ENCODE assay signal across 20 cellular contexts in the genomic region with DNA sequence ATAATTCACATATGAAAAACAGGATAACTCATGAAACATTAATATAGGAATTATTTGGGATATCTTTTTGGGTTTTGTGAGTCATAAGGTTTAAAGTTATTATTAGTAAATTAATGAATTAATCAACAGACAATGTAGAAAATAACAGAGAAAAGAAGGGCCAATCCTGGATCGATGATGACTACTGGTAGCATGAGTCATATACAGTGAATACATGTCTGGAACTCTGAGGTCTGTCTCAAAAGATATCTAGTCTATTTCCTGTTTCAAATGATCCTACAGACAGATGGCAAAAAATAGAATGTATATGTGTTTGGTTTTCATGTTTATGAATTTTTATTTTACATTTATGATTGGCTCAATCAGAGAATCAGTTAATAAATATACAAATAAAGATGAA.
DNase-seq lines count a peak whose midpoint lies in the region; ATAC-seq, FAIRE-seq and TF ChIP-seq lines count a peak whose summit lies in the region.
"Had no signal": no experiment of that assay in that cellular context is flagged by ENCODE, and none has a peak within 500 bp of the region (broad histone marks: within the 10 kb centered on the region; RNA-seq: fewer than 3 reads in every experiment).

No MANE protein-coding gene starts in this region.

- CTCF ChIA-PET in HCT116 (lab: Charles Lee): no interaction called here

- TF ChIP-seq POLR2A in HCT116 (IDR thresholded peaks at IDR 0.05; ENCODE audit: borderline replicate concordance, extremely low read depth, insufficient read depth, insufficient read length): no peak
- TF ChIP-seq POLR2A in ovary (IDR thresholded peaks at IDR 0.05): no peak

- no peak overlapping the region for H3K27ac Mint-ChIP-seq in activated naive CD4-positive, alpha-beta T cell treated with anti-CD3 and anti-CD28 coated beads, Interleukin-2, amount 50 U/mL, for 72 hours
- H3K27ac Mint-ChIP-seq: B cell; CD4-positive, alpha-beta memory T cell had no signal

- H3K9me2 ChIP-seq in HCT116 (ENCODE audit: insufficient read depth) (no peaks in the 10 kb centered on the region; the same call in 1 of the 2 replicates), Karpas-422 (replicated peaks; ENCODE audit: insufficient read depth, low read length) (no peaks in the 10 kb centered on the region)

- intact Hi-C loops in HCT116 (cut with micrococcal nuclease) (loop anchor here (5.0 kb wide), 1 partner anchor 82 kb away; no protein-coding TSS in a partner anchor), ovary (cut with DNase I) (no loop called here), aorta (cut with DNase I) (no loop called here)

- 82 to 87% (median 86%) methylated on average over 1 of the region's 1 CpG for WGBS in ovary, 3 donors
- 81 to 87% methylated on average over 1 of the region's 1 CpG for WGBS in aorta, 2 donors

- peaks cover 39% of the 10 kb centered on the region for H3K4me1 ChIP-seq in ACC112 (ENCODE audit: control insufficient read depth, insufficient read depth, low read length, unreplicated experiment)
- peaks cover 8 to 60% of the 10 kb centered on the region in 2 experiments for H3K4me1 ChIP-seq in HCT116 (ENCODE audit: control insufficient read depth in 1 of 2, insufficient read depth in 2 of 2, low read length in 2 of 2)
- H3K4me1 ChIP-seq in ovary (ENCODE audit: insufficient read depth): no peaks in the 10 kb centered on the region
- H3K4me1 ChIP-seq in aorta (ENCODE audit: control insufficient read depth in 1 of 2, insufficient read depth in 2 of 2, low read length in 2 of 2): no peaks in the 10 kb centered on the region
- no peaks in the 10 kb centered on the region for H3K4me1 ChIP-seq in Karpas-422 (ENCODE audit: low read length)

- TF ChIP-seq EP300 in ovary (IDR thresholded peaks at IDR 0.05): no peak

- H2AFZ ChIP-seq in ACC112 (ENCODE audit: low read length, unreplicated experiment): no peak overlapping the region
- H2AFZ ChIP-seq in HCT116 (ENCODE audit: low read depth, low read length, poor library complexity, severe bottlenecking): peak overlapping the region; percentile 59
- H2AFZ ChIP-seq in Karpas-422 (ENCODE audit: low read length): no peak overlapping the region
- H2AFZ ChIP-seq: PC-9 had no signal

- RAD21 ChIA-PET in HCT116 (lab: Charles Lee; ENCODE audit: low non-redundant PET in 1 of 2, low total read pairs in 2 of 2, uncharacterized antibody in 2 of 2, unreplicated experiment in 2 of 2): no interaction called here

- FAIRE-seq in islet of Langerhans (lab: Jason Lieb, UNC): peak; percentile 45
- FAIRE-seq: A204.1, GM12892 had no signal

- H3K4me3 ChIP-seq in ACC112 (ENCODE audit: low read depth, low read length) (no peak overlapping the region), HCT116 (replicated peaks in 1 of 2; ENCODE audit: low read depth in 1 of 2, low read length in 2 of 2) (no peak overlapping the region), brain microvascular endothelial cell (ENCODE audit: low read depth, low read length) (no peak overlapping the region), ovary (no peak overlapping the region), aorta (ENCODE audit: low read length in 2 of 2) (no peak overlapping the region), Karpas-422 (ENCODE audit: low read length) (no peak overlapping the region)
- H3K4me3 ChIP-seq: MG63, PC-9, SK-N-MC had no signal

- peaks cover 24% of the 10 kb centered on the region for H3K36me3 ChIP-seq in ACC112 (ENCODE audit: insufficient read depth, low read length)
- H3K36me3 ChIP-seq in HCT116 (ENCODE audit: control insufficient read depth in 1 of 2, insufficient read depth in 2 of 2, low read length in 2 of 2): no peaks in the 10 kb centered on the region
- peaks cover 14% of the 10 kb centered on the region for H3K36me3 ChIP-seq in brain microvascular endothelial cell (replicated peaks)
- H3K36me3 ChIP-seq in ovary: no peaks in the 10 kb centered on the region
- no peaks in the 10 kb centered on the region for H3K36me3 ChIP-seq in aorta (ENCODE audit: control insufficient read depth in 1 of 2, insufficient read depth in 2 of 2, low read length in 1 of 2)
- no peaks in the 10 kb centered on the region for H3K36me3 ChIP-seq in Karpas-422 (ENCODE audit: insufficient read depth, low read length)
- H3K36me3 ChIP-seq: MG63 had no signal

- H3K9ac ChIP-seq in HCT116 (ENCODE audit: low read length): no peak overlapping the region
- no peak overlapping the region for H3K9ac ChIP-seq in Karpas-422 (ENCODE audit: low read length)

- TF ChIP-seq CTCF in HCT116 (IDR thresholded peaks at IDR 0.05 in 2 of 3, conservative IDR thresholded peaks at IDR 0.05 in 1 of 3; ENCODE audit: borderline replicate concordance in 1 of 3, insufficient read depth in 1 of 3, low read depth in 2 of 3, low read length in 2 of 3) (no peak), brain microvascular endothelial cell (IDR thresholded peaks at IDR 0.05; ENCODE audit: low read depth, low read length, missing control alignments) (no peak), ovary (IDR thresholded peaks at IDR 0.05) (no peak)

- H3K36me3 Mint-ChIP-seq in activated naive CD4-positive, alpha-beta T cell treated with anti-CD3 and anti-CD28 coated beads, Interleukin-2, amount 50 U/mL, for 72 hours: no peaks in the 10 kb centered on the region
- H3K36me3 Mint-ChIP-seq: CD4-positive, alpha-beta memory T cell had no signal

- in situ Hi-C loops in brain microvascular endothelial cell (cut with HindIII; ENCODE audit: low pct_ligation_motif_present, low sequenced_read_pairs): no loop called here

- H3K9me3 ChIP-seq in HCT116 (ENCODE audit: control insufficient read depth in 1 of 2, insufficient read depth in 1 of 2, low read depth in 1 of 2, low read length in 2 of 2) (no peaks in the 10 kb centered on the region), ovary (no peaks in the 10 kb centered on the region), aorta (ENCODE audit: control insufficient read depth, low read length) (no peaks in the 10 kb centered on the region), Karpas-422 (ENCODE audit: low read length) (no peaks in the 10 kb centered on the region)
- H3K9me3 ChIP-seq: MG63 had no signal

- TF ChIP-seq RAD21 in HCT116 (IDR thresholded peaks at IDR 0.05; ENCODE audit: low read depth): no peak

- H3K9me3 Mint-ChIP-seq in activated naive CD4-positive, alpha-beta T cell treated with anti-CD3 and anti-CD28 coated beads, Interleukin-2, amount 50 U/mL, for 72 hours: no peaks in the 10 kb centered on the region
- H3K9me3 Mint-ChIP-seq: CD4-positive, alpha-beta memory T cell had no signal

- POLR2A ChIA-PET in HCT116 (lab: Charles Lee): no interaction called here

- H3K27ac ChIP-seq in ACC112 (ENCODE audit: low read depth, low read length) (peak overlapping the region; percentile 10), HCT116 (ENCODE audit: low read depth, low read length) (no peak overlapping the region), brain microvascular endothelial cell (peak overlapping the region; percentile 72), ovary (no peak overlapping the region), aorta (ENCODE audit: low read depth in 1 of 2, low read length in 2 of 2) (no peak overlapping the region), Karpas-422 (ENCODE audit: low read length) (no peak overlapping the region)
- H3K27ac ChIP-seq: PC-9, SK-N-MC had no signal

- ATAC-seq in HCT116: no peak
- ATAC-seq in activated naive CD4-positive, alpha-beta T cell treated with anti-CD3 and anti-CD28 coated beads, Interleukin-2, amount 50 U/mL, for 72 hours: no peak
- no peak for ATAC-seq in aorta (ENCODE audit: low FRiP score)

- H3K79me2 ChIP-seq in ACC112 (ENCODE audit: control insufficient read depth, insufficient read depth, low read length, unreplicated experiment): no peaks in the 10 kb centered on the region
- H3K79me2 ChIP-seq in HCT116 (ENCODE audit: insufficient read depth, low read length): no peaks in the 10 kb centered on the region
- no peaks in the 10 kb centered on the region for H3K79me2 ChIP-seq in Karpas-422 (ENCODE audit: low read length)

- DNase-seq in HCT116 (ENCODE audit: low read depth, low spot score): no peak
- no peak for DNase-seq in brain microvascular endothelial cell
- DNase-seq in ovary: no peak
- no peak for DNase-seq in activated naive CD4-positive, alpha-beta T cell treated with anti-CD3 and anti-CD28 coated beads, Interleukin-2, amount 50 U/mL, for 72 hours (ENCODE audit: low spot score in 2 of 2)
- DNase-seq in aorta: no peak
- DNase-seq in Karpas-422: no peak
- DNase-seq: CD4-positive, alpha-beta memory T cell; MG63; NCI-H1092; NCI-H2081 treated with DMSO at 0.1 percent for 48 hours; NCI-H510A treated with DMSO at 0.1 percent for 48 hours; NCI-H82; PC-9; Right ventricle myocardium superior had no signal

- no TSS peak for BruUV-seq in HCT116 (replicated peaks; lab: Mats Ljungman, UMichigan)

- H3K27me3 ChIP-seq in ACC112 (ENCODE audit: insufficient read depth, low read length) (no peaks in the 10 kb centered on the region), HCT116 (ENCODE audit: insufficient read depth, low read length) (no peaks in the 10 kb centered on the region), brain microvascular endothelial cell (replicated peaks) (no peaks in the 10 kb centered on the region), ovary (no peaks in the 10 kb centered on the region), aorta (ENCODE audit: control insufficient read depth in 1 of 2, insufficient read depth in 2 of 2, low read length in 1 of 2) (no peaks in the 10 kb centered on the region), Karpas-422 (ENCODE audit: low read length) (no peaks in the 10 kb centered on the region)
- H3K27me3 ChIP-seq: MG63 had no signal

- H3K4me2 ChIP-seq in HCT116 (ENCODE audit: low read length): peak overlapping the region; percentile 62; the same call in 1 of the 2 replicates
- H3K4me2 ChIP-seq in Karpas-422 (ENCODE audit: low read depth, low read length, poor library complexity, severe bottlenecking): no peak overlapping the region
- H3K4me2 ChIP-seq: PC-9 had no signal

- H4K20me1 ChIP-seq in HCT116 (ENCODE audit: insufficient read depth): no peaks in the 10 kb centered on the region
- no peaks in the 10 kb centered on the region for H4K20me1 ChIP-seq in Karpas-422 (ENCODE audit: insufficient read depth, low read depth, low read length)

TF ChIP-seq in HCT116, 20 proteins besides CTCF, POLR2A, EP300 and RAD21:
- no peak for TF ChIP-seq ZFX (IDR thresholded peaks at IDR 0.05)
- TF ChIP-seq FOSL1 (IDR thresholded peaks at IDR 0.05; ENCODE audit: low read depth): peak; percentile 45
- no peak for TF ChIP-seq CBX3 (IDR thresholded peaks at IDR 0.05; ENCODE audit: low read depth)
- TF ChIP-seq JUND (IDR thresholded peaks at IDR 0.05): peak; percentile 46; the same call in 1 of the 2 replicates

Comparison
In these comparisons a context has a peak if more than half of its experiments do, and no peak if none do; other contexts are left out.
1. H3K27ac ChIP-seq: peak in ACC112 (single experiment) and brain microvascular endothelial cell (single experiment); none in HCT116 (single experiment), ovary (0 of 2), aorta (0 of 2) and Karpas-422 (single experiment).